ENCODE assay signal across 1 cellular context in the genomic region with DNA sequence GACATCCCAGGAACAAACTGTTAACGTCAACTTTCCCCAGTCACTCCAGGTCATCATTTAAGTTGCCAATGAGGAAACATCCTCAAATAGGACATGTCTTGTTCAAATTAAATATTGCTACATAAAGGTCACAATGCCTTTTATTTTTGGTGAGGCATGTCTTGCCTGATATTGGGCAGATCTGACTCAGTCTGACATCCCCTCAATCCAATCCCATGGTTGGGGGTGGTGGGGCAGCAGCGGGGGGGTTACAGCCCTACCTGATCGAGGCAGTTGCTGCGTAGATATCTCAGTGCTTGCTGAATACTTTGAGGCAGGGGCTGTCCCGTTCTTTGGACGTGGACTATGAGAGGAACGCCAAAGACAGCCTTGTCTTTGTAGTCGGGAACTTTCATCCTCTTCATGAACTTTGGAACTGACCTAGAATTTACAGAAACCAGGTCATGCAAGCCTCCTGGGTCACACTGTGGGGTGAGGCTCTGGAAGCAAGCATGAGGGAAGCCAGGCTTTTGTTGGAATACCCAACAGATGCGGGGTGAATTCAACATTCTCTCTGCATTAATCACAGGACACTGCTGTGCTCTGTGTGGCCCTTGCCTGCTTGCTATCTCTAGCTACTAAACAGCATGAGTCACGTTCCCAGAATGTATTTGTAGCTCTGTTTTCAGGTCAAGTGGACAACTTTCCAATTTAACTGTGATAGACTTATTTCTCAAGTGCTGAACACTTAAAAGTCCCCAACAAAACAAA.
A peak's percentile ranks its signal among the peaks of the same experiment; 100 is the strongest.
TF ChIP-seq lines count a peak whose summit lies in the region.

No MANE protein-coding gene starts in this region.

TF ChIP-seq in HepG2, 621 proteins besides CTCF, POLR2A, EP300 and RAD21 (continued from another document and continues in another):
- TF ChIP-seq ZBTB40 (IDR thresholded peaks at IDR 0.05), result no peak
- TF ChIP-seq ZBTB40 (CRISPR knock-in tag; IDR thresholded peaks at IDR 0.05), result peak; percentile 60; the same call in 1 of the 2 replicates
- TF ChIP-seq RFXAP (CRISPR knock-in tag; IDR thresholded peaks at IDR 0.05; ENCODE audit: borderline replicate concordance), result peak; percentile 2; the same call in 1 of the 2 replicates
- peak; percentile 97 for TF ChIP-seq PHF21A (CRISPR knock-in tag; IDR thresholded peaks at IDR 0.05)
- TF ChIP-seq RORA (CRISPR knock-in tag; IDR thresholded peaks at IDR 0.05), result peak; percentile 98; the same call in 1 of the 2 replicates
- TF ChIP-seq ELF1 (CRISPR knock-in tag; IDR thresholded peaks at IDR 0.05), result 0 out of 2 replicates have a peak, but pooled peaks have one; percentile 40
- peak; percentile 99 for TF ChIP-seq RARA (CRISPR knock-in tag; IDR thresholded peaks at IDR 0.05)
- 0 out of 2 replicates have a peak, but pooled peaks have one; percentile 26 for TF ChIP-seq ZBTB38 (CRISPR knock-in tag; IDR thresholded peaks at IDR 0.05)
- TF ChIP-seq CHCHD3 (CRISPR knock-in tag; IDR thresholded peaks at IDR 0.05), result no peak
- 0 out of 2 replicates have a peak, but pooled peaks have one; percentile 24 for TF ChIP-seq ATF7 (IDR thresholded peaks at IDR 0.05)
- TF ChIP-seq ATF7 (CRISPR knock-in tag; IDR thresholded peaks at IDR 0.05), result peak; percentile 45; the same call in 1 of the 2 replicates
- peak; percentile 81 for TF ChIP-seq SKIL (CRISPR knock-in tag; IDR thresholded peaks at IDR 0.05; ENCODE audit: borderline replicate concordance)
- no peak for TF ChIP-seq ATRX (CRISPR knock-in tag; IDR thresholded peaks at IDR 0.05; ENCODE audit: borderline replicate concordance)
- peak; percentile 40; the same call in 1 of the 2 replicates for TF ChIP-seq KMT2A (CRISPR knock-in tag; IDR thresholded peaks at IDR 0.05)
- 0 out of 2 replicates have a peak, but pooled peaks have one; percentile 21 for TF ChIP-seq ZNF747 (CRISPR knock-in tag; IDR thresholded peaks at IDR 0.05; ENCODE audit: borderline replicate concordance)
- peak; percentile 84; the same call in 1 of the 2 replicates for TF ChIP-seq MLX (CRISPR knock-in tag; IDR thresholded peaks at IDR 0.05)
- TF ChIP-seq KLF11 (CRISPR knock-in tag; IDR thresholded peaks at IDR 0.05), result no peak; the same call in 1 of the 2 replicates
- TF ChIP-seq SNAPC2 (CRISPR knock-in tag; IDR thresholded peaks at IDR 0.05), result peak; percentile 61; the same call in 1 of the 2 replicates
- peak; percentile 96 for TF ChIP-seq GATAD2A (CRISPR knock-in tag; IDR thresholded peaks at IDR 0.05)
- no peak for TF ChIP-seq ZNF652 (CRISPR knock-in tag; IDR thresholded peaks at IDR 0.05; ENCODE audit: borderline replicate concordance, low read depth)
- peak; percentile 73 for TF ChIP-seq MAX (IDR thresholded peaks at IDR 0.05)
- no peak for TF ChIP-seq NFKB2 (CRISPR knock-in tag; IDR thresholded peaks at IDR 0.05; ENCODE audit: borderline replicate concordance)
- TF ChIP-seq ZNF790 (CRISPR knock-in tag; IDR thresholded peaks at IDR 0.05; ENCODE audit: borderline replicate concordance), result no peak
- TF ChIP-seq NR1H2 (CRISPR knock-in tag; IDR thresholded peaks at IDR 0.05; ENCODE audit: borderline replicate concordance, low read depth), result no peak
- TF ChIP-seq MAZ (IDR thresholded peaks at IDR 0.05; ENCODE audit: borderline replicate concordance, low read depth, low read length), result no peak
- peak; percentile 35; the same call in 1 of the 2 replicates for TF ChIP-seq MAZ (CRISPR knock-in tag; IDR thresholded peaks at IDR 0.05; ENCODE audit: low read depth)
- TF ChIP-seq ZNF224 (CRISPR knock-in tag; IDR thresholded peaks at IDR 0.05), result no peak
- peak; percentile 40; the same call in 1 of the 2 replicates for TF ChIP-seq ZSCAN9 (CRISPR knock-in tag; IDR thresholded peaks at IDR 0.05; ENCODE audit: borderline replicate concordance)
- TF ChIP-seq, protein P1, sequence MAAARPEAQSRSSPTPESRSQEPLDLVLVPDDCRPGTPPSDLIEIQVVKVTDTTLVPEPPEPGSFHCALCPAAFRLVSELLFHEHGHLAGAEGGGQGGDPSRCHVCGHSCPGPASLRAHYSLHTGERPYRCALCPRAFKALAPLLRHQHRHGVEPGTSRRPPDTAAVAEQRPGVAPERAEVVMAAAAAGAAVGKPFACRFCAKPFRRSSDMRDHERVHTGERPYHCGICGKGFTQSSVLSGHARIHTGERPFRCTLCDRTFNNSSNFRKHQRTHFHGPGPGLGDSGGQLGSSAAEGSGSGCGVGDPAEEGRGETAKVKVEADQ (CRISPR knock-in tag; IDR thresholded peaks at IDR 0.05; ENCODE audit: borderline replicate concordance), result no peak; the same call in 1 of the 2 replicates
- TF ChIP-seq, protein P2, sequence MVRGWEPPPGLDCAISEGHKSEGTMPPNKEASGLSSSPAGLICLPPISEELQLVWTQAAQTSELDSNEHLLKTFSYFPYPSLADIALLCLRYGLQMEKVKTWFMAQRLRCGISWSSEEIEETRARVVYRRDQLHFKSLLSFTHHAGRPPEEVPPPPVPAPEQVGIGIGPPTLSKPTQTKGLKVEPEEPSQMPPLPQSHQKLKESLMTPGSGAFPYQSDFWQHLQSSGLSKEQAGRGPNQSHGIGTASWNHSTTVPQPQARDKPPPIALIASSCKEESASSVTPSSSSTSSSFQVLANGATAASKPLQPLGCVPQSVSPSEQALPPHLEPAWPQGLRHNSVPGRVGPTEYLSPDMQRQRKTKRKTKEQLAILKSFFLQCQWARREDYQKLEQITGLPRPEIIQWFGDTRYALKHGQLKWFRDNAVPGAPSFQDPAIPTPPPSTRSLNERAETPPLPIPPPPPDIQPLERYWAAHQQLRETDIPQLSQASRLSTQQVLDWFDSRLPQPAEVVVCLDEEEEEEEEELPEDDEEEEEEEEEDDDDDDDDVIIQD (CRISPR knock-in tag; IDR thresholded peaks at IDR 0.05; ENCODE audit: low read depth), result peak; percentile 95
- TF ChIP-seq ZFP36 (IDR thresholded peaks at IDR 0.05; ENCODE audit: borderline replicate concordance, low read depth, low read length, partially characterized antibody), result no peak
- peak; percentile 89 for TF ChIP-seq HOXA3 (CRISPR knock-in tag; IDR thresholded peaks at IDR 0.05)
- no peak for TF ChIP-seq ZNF569 (CRISPR knock-in tag; IDR thresholded peaks at IDR 0.05; ENCODE audit: borderline replicate concordance)
- peak in 1 of 2 experiments; percentile 68; a peak in 1 of 4 replicates for TF ChIP-seq KLF16 (CRISPR knock-in tag; IDR thresholded peaks at IDR 0.05)
- peak; percentile 85 for TF ChIP-seq FOXO1 (CRISPR knock-in tag; IDR thresholded peaks at IDR 0.05)
- TF ChIP-seq, protein P3, sequence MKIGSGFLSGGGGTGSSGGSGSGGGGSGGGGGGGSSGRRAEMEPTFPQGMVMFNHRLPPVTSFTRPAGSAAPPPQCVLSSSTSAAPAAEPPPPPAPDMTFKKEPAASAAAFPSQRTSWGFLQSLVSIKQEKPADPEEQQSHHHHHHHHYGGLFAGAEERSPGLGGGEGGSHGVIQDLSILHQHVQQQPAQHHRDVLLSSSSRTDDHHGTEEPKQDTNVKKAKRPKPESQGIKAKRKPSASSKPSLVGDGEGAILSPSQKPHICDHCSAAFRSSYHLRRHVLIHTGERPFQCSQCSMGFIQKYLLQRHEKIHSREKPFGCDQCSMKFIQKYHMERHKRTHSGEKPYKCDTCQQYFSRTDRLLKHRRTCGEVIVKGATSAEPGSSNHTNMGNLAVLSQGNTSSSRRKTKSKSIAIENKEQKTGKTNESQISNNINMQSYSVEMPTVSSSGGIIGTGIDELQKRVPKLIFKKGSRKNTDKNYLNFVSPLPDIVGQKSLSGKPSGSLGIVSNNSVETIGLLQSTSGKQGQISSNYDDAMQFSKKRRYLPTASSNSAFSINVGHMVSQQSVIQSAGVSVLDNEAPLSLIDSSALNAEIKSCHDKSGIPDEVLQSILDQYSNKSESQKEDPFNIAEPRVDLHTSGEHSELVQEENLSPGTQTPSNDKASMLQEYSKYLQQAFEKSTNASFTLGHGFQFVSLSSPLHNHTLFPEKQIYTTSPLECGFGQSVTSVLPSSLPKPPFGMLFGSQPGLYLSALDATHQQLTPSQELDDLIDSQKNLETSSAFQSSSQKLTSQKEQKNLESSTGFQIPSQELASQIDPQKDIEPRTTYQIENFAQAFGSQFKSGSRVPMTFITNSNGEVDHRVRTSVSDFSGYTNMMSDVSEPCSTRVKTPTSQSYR (CRISPR knock-in tag; IDR thresholded peaks at IDR 0.05; ENCODE audit: borderline replicate concordance), result peak; percentile 27; the same call in 1 of the 2 replicates
- no peak for TF ChIP-seq ZNF512 (CRISPR knock-in tag; IDR thresholded peaks at IDR 0.05)
- TF ChIP-seq HNF4A (CRISPR knock-in tag; IDR thresholded peaks at IDR 0.05), result peak; percentile 99
